22 cellular contexts compared by ENCODE assay signal in genomic region chr21:45868488-45868887, GRCh38.
DNase-seq lines count a peak whose midpoint lies in the region; ATAC-seq and TF ChIP-seq lines count a peak whose summit lies in the region.
"Had no signal": no experiment of that assay in that cellular context is flagged by ENCODE, and none has a peak within 500 bp of the region (broad histone marks: within the 10 kb centered on the region; RNA-seq: fewer than 3 reads in every experiment).

No MANE protein-coding gene starts in this region.

- H3K9me1 ChIP-seq in IMR-90 (ENCODE audit: insufficient read depth, low read length), result peaks cover 38% of the 10 kb centered on the region

- no peak for TF ChIP-seq POLR2A in IMR-90 (IDR thresholded peaks at IDR 0.05; ENCODE audit: low read depth, low read length)

- H3K79me1 ChIP-seq in IMR-90 (ENCODE audit: low read depth in 1 of 2, low read length in 2 of 2) (peaks cover 0 to 12% of the 10 kb centered on the region in 2 experiments; a peak in 2 of 4 replicates), mesenchymal stem cell (replicated peaks; ENCODE audit: low read length, poor library complexity, severe bottlenecking) (peaks cover 2% of the 10 kb centered on the region)

- BruUV-seq in IMR-90 (replicated peaks; lab: Mats Ljungman, UMichigan), result no TSS peak

- POLR2A ChIA-PET in activated CD8-positive, alpha-beta T cell treated with anti-CD3 and anti-CD28 coated beads, Interleukin-2, amount 10 ng/mL, durations not matched to agents 7 days and 5 days (lab: Charles Lee), result no interaction called here
- POLR2A ChIA-PET in activated CD8-positive, alpha-beta T cell treated with anti-CD3 and anti-CD28 coated beads for 36 hours (lab: Charles Lee), result interaction anchor here (0.8 to 0.9 kb wide), 2 partner anchors 11 to 55 kb away, joined by 3 read pairs; no protein-coding TSS in a partner anchor
- POLR2A ChIA-PET in IMR-90 (lab: Charles Lee; ENCODE audit: unreplicated experiment), result no interaction called here

- H3K18ac ChIP-seq in IMR-90 (ENCODE audit: low read depth, low read length), result no peak overlapping the region
- peak overlapping the region in 1 of 2 experiments; percentile 46 for H3K18ac ChIP-seq in mesenchymal stem cell (ENCODE audit: low read depth in 1 of 2, low read length in 2 of 2)

- 97% methylated on average over 16 of the region's 22 CpGs; no CpG with 5 or more reads in 1 of the 2 experiments for WGBS in IMR-90 (ENCODE audit: extremely low coverage in 2 of 2, insufficient read length in 1 of 2), 2 experiments
- 93% methylated on average over 22 of the region's 22 CpGs for WGBS in mesenchymal stem cell

- CTCF ChIA-PET in activated CD8-positive, alpha-beta T cell treated with anti-CD3 and anti-CD28 coated beads, Interleukin-2, amount 10 ng/mL, durations not matched to agents 7 days and 5 days (lab: Charles Lee), result no interaction called here
- CTCF ChIA-PET in activated CD8-positive, alpha-beta T cell treated with anti-CD3 and anti-CD28 coated beads for 36 hours (lab: Charles Lee), result interaction anchor here (1.3 to 1.4 kb wide), 2 partner anchors 12 to 54 kb away, joined by 4 to 5 read pairs; no protein-coding TSS in a partner anchor
- CTCF ChIA-PET in IMR-90 (lab: Yijun Ruan, JAX), result no interaction called here

- H3K4me2 ChIP-seq in IMR-90 (ENCODE audit: low read depth, low read length) (no peak overlapping the region), mesenchymal stem cell (ENCODE audit: low read length, poor library complexity, severe bottlenecking) (no peak overlapping the region)

- H3K14ac ChIP-seq in IMR-90 (replicated peaks; ENCODE audit: low read depth, low read length) (no peak overlapping the region), mesenchymal stem cell (ENCODE audit: low read length in 2 of 2) (no peak overlapping the region)

- H4K8ac ChIP-seq in IMR-90 (ENCODE audit: low read depth in 2 of 2, low read length in 2 of 2) (0 out of 4 replicates have a peak overlapping the region, but pooled peaks of 1 of the 2 experiments have one; percentile 34), mesenchymal stem cell (ENCODE audit: low read length) (no peak overlapping the region)

- H2BK120ac ChIP-seq in IMR-90 (ENCODE audit: low read depth, low read length) (peak overlapping the region; percentile 75), mesenchymal stem cell (ENCODE audit: low read depth, low read length) (no peak overlapping the region)

- H3K23ac ChIP-seq in IMR-90 (ENCODE audit: low read depth, low read length) (no peak overlapping the region), mesenchymal stem cell (ENCODE audit: low read length in 2 of 2) (no peak overlapping the region)

- no peak overlapping the region; the same call in 1 of the 2 replicates for H3K27ac ChIP-seq in IMR-90 (ENCODE audit: insufficient read depth, low read length)
- H3K27ac ChIP-seq in mesenchymal stem cell (ENCODE audit: low read length, poor library complexity, severe bottlenecking), result no peak overlapping the region
- H3K27ac ChIP-seq: GM23248, Peyer's patch had no signal

- peaks cover 3% of the 10 kb centered on the region for H3K4me1 Mint-ChIP-seq in activated CD8-positive, alpha-beta T cell treated with anti-CD3 and anti-CD28 coated beads, Interleukin-2, amount 10 ng/mL, durations not matched to agents 7 days and 5 days (ENCODE audit: low read depth)
- H3K4me1 Mint-ChIP-seq in activated CD8-positive, alpha-beta T cell treated with anti-CD3 and anti-CD28 coated beads for 36 hours (ENCODE audit: low read depth), result peaks cover 2% of the 10 kb centered on the region
- H3K4me1 Mint-ChIP-seq in activated CD4-positive, alpha-beta T cell treated with anti-CD3 and anti-CD28 coated beads, Interleukin-2, amount 10 ng/mL, durations not matched to agents 24 days and 14 days, result no peaks in the 10 kb centered on the region
- H3K4me1 Mint-ChIP-seq: CD4-positive, CD25-positive, alpha-beta regulatory T cell had no signal

- no peak overlapping the region for H4K5ac ChIP-seq in IMR-90 (ENCODE audit: low read depth, low read length)

- no peak overlapping the region for H3K9ac ChIP-seq in IMR-90 (ENCODE audit: low read depth, low read length)
- no peak overlapping the region for H3K9ac ChIP-seq in mesenchymal stem cell (ENCODE audit: low read length)
- H3K9ac ChIP-seq: GM23248 had no signal

- peak overlapping the region; percentile 87 for H2AK9ac ChIP-seq in IMR-90 (replicated peaks; ENCODE audit: low read depth, low read length, poor library complexity)

- H3K4me1 ChIP-seq in IMR-90 (ENCODE audit: control insufficient read depth, insufficient read depth, low read length), result peaks cover 27% of the 10 kb centered on the region
- peaks cover 52% of the 10 kb centered on the region for H3K4me1 ChIP-seq in mesenchymal stem cell (ENCODE audit: control insufficient read depth, insufficient read depth, low read depth, low read length)
- H3K4me1 ChIP-seq: Peyer's patch had no signal

- no peaks in the 10 kb centered on the region for H3K9me3 ChIP-seq in IMR-90 (ENCODE audit: control insufficient read depth, insufficient read depth, low read length)
- H3K9me3 ChIP-seq in mesenchymal stem cell (ENCODE audit: control insufficient read depth, low read length), result no peaks in the 10 kb centered on the region
- H3K9me3 ChIP-seq: Peyer's patch had no signal

- no peak for TF ChIP-seq RAD21 in IMR-90 (IDR thresholded peaks at IDR 0.05; ENCODE audit: low read length)

- H3K9me3 Mint-ChIP-seq in activated CD8-positive, alpha-beta T cell treated with anti-CD3 and anti-CD28 coated beads, Interleukin-2, amount 10 ng/mL, durations not matched to agents 7 days and 5 days (ENCODE audit: insufficient read depth), result no peaks in the 10 kb centered on the region
- H3K9me3 Mint-ChIP-seq in activated CD8-positive, alpha-beta T cell treated with anti-CD3 and anti-CD28 coated beads for 36 hours, result no peaks in the 10 kb centered on the region
- H3K9me3 Mint-ChIP-seq in activated CD4-positive, alpha-beta T cell treated with anti-CD3 and anti-CD28 coated beads, Interleukin-2, amount 10 ng/mL, durations not matched to agents 24 days and 14 days, result no peaks in the 10 kb centered on the region

- H2BK5ac ChIP-seq in IMR-90 (ENCODE audit: low read depth, low read length, poor library complexity, severe bottlenecking) (peak overlapping the region; percentile 43), mesenchymal stem cell (ENCODE audit: low read depth, low read length, poor library complexity, severe bottlenecking) (no peak overlapping the region)

- H2AK5ac ChIP-seq in IMR-90 (ENCODE audit: low read depth, low read length), result peak overlapping the region; percentile 80
- no peak overlapping the region for H2AK5ac ChIP-seq in mesenchymal stem cell (ENCODE audit: low read length, severe bottlenecking)

- H3K4me3 ChIP-seq in IMR-90 (ENCODE audit: insufficient read depth, low read depth, low read length) (no peak overlapping the region), mesenchymal stem cell (ENCODE audit: insufficient read depth in 1 of 2, low read depth in 1 of 2, low read length in 2 of 2) (no peak overlapping the region)
- H3K4me3 ChIP-seq: GM23248, K562, Peyer's patch had no signal

- H4K91ac ChIP-seq in IMR-90 (ENCODE audit: insufficient read depth, low read depth, low read length) (peak overlapping the region; percentile 88), mesenchymal stem cell (ENCODE audit: low read length) (peak overlapping the region; percentile 34)

- H3K36me3 Mint-ChIP-seq in activated CD8-positive, alpha-beta T cell treated with anti-CD3 and anti-CD28 coated beads, Interleukin-2, amount 10 ng/mL, durations not matched to agents 7 days and 5 days (ENCODE audit: low read depth), result no peaks in the 10 kb centered on the region
- no peaks in the 10 kb centered on the region for H3K36me3 Mint-ChIP-seq in activated CD8-positive, alpha-beta T cell treated with anti-CD3 and anti-CD28 coated beads for 36 hours (ENCODE audit: low read depth)
- no peaks in the 10 kb centered on the region for H3K36me3 Mint-ChIP-seq in activated CD4-positive, alpha-beta T cell treated with anti-CD3 and anti-CD28 coated beads, Interleukin-2, amount 10 ng/mL, durations not matched to agents 24 days and 14 days (ENCODE audit: low read depth)
- H3K36me3 Mint-ChIP-seq: CD4-positive, CD25-positive, alpha-beta regulatory T cell had no signal

- H2BK15ac ChIP-seq in IMR-90 (ENCODE audit: low read depth, low read length) (0 out of 3 replicates have a peak overlapping the region, but pooled peaks have one; percentile 41), mesenchymal stem cell (ENCODE audit: low read depth, poor library complexity, severe bottlenecking) (no peak overlapping the region)

- H3K27me3 Mint-ChIP-seq in activated CD8-positive, alpha-beta T cell treated with anti-CD3 and anti-CD28 coated beads, Interleukin-2, amount 10 ng/mL, durations not matched to agents 7 days and 5 days (ENCODE audit: low read depth), result peaks cover 3% of the 10 kb centered on the region
- H3K27me3 Mint-ChIP-seq in activated CD8-positive, alpha-beta T cell treated with anti-CD3 and anti-CD28 coated beads for 36 hours, result no peaks in the 10 kb centered on the region
- H3K27me3 Mint-ChIP-seq in activated CD4-positive, alpha-beta T cell treated with anti-CD3 and anti-CD28 coated beads, Interleukin-2, amount 10 ng/mL, durations not matched to agents 24 days and 14 days, result no peaks in the 10 kb centered on the region
- H3K27me3 Mint-ChIP-seq: CD4-positive, CD25-positive, alpha-beta regulatory T cell had no signal

- peak; percentile 19 for ATAC-seq in activated CD8-positive, alpha-beta T cell treated with anti-CD3 and anti-CD28 coated beads, Interleukin-2, amount 10 ng/mL, durations not matched to agents 7 days and 5 days
- no peak for ATAC-seq in activated CD8-positive, alpha-beta T cell treated with anti-CD3 and anti-CD28 coated beads for 36 hours
- ATAC-seq in IMR-90 (ENCODE audit: low read depth) (no peak), GM18867 (IDR thresholded peaks at IDR 0.05; ENCODE audit: unreplicated experiment) (no peak)
- ATAC-seq: K562 had no signal

- DNase-seq in activated CD8-positive, alpha-beta T cell treated with anti-CD3 and anti-CD28 coated beads, Interleukin-2, amount 10 ng/mL, durations not matched to agents 7 days and 5 days, result no peak
- DNase-seq in activated CD8-positive, alpha-beta T cell treated with anti-CD3 and anti-CD28 coated beads for 36 hours, result no peak
- DNase-seq in IMR-90 (no peak), mesenchymal stem cell (no peak), NCI-H524 treated with DMSO at 0.1 percent for 48 hours (lab: John Stamatoyannopoulos, UW) (no peak)
- DNase-seq in stimulated activated CD8-positive, alpha-beta memory T cell treated with anti-CD3 and anti-CD28 coated beads, Interleukin-4, amount 100 ng/mL, for 48 hours, result peak; percentile 6
- DNase-seq in activated CD4-positive, alpha-beta T cell treated with anti-CD3 and anti-CD28 coated beads, Interleukin-2, amount 10 ng/mL, durations not matched to agents 24 days and 14 days, result no peak
- DNase-seq: 8988T; CD4-positive, CD25-positive, alpha-beta regulatory T cell; COR-L47; DMS 273 treated with DMSO at 0.1 percent for 48 hours; GM23248; HCEC 1CT; NCI-H1105 treated with DMSO at 0.1 percent for 48 hours; NCI-H1694; NCI-H2081 treated with DMSO at 0.1 percent for 48 hours; NCI-H446 treated with DMSO at 0.1 percent for 48 hours; NK-92 treated with Interleukin-12 subunit alpha and Interleukin-12 subunit beta, amount 100 ng/mL, for 24 hours; Right ventricle myocardium superior had no signal

- H2AFZ ChIP-seq in IMR-90 (replicated peaks; ENCODE audit: low read length, poor library complexity) (no peak overlapping the region), mesenchymal stem cell (ENCODE audit: low read depth, low read length) (no peak overlapping the region)
- H2AFZ ChIP-seq: GM23248 had no signal

- H3K56ac ChIP-seq in IMR-90 (ENCODE audit: extremely low read depth, insufficient read depth, low read length), result no peak overlapping the region

- intact Hi-C loops in activated CD8-positive, alpha-beta T cell treated with anti-CD3 and anti-CD28 coated beads for 36 hours (cut with micrococcal nuclease), result no loop called here
- intact Hi-C loops in IMR-90 (cut with micrococcal nuclease), result no loop called here
- intact Hi-C loops in activated CD4-positive, alpha-beta T cell treated with anti-CD3 and anti-CD28 coated beads, Interleukin-2, amount 10 ng/mL, durations not matched to agents 24 days and 14 days (cut with micrococcal nuclease), result no loop called here

- peak overlapping the region; percentile 87 for H2BK20ac ChIP-seq in IMR-90 (ENCODE audit: low read depth, low read length)

- H3K4ac ChIP-seq in IMR-90 (ENCODE audit: low read depth, low read length) (peak overlapping the region; percentile 66), mesenchymal stem cell (ENCODE audit: low read depth in 1 of 2, low read length in 2 of 2) (no peak overlapping the region)

- no peak for TF ChIP-seq CTCF in activated CD8-positive, alpha-beta T cell treated with anti-CD3 and anti-CD28 coated beads for 36 hours (IDR thresholded peaks at IDR 0.05)
- TF ChIP-seq CTCF in IMR-90 (conservative IDR thresholded peaks at IDR 0.05; ENCODE audit: low read depth, low read length), result no peak

- dilution Hi-C loops in IMR-90 (cut with HindIII; ENCODE audit: low sequenced_read_pairs, unreplicated experiment), result no loop called here

- no peaks in the 10 kb centered on the region for H3K27me3 ChIP-seq in IMR-90 (ENCODE audit: control insufficient read depth, insufficient read depth, low read length)
- no peaks in the 10 kb centered on the region for H3K27me3 ChIP-seq in mesenchymal stem cell (ENCODE audit: control insufficient read depth in 1 of 2, insufficient read depth in 1 of 2, low read length in 2 of 2)
- H3K27me3 ChIP-seq: Peyer's patch had no signal

- H3K4me3 Mint-ChIP-seq in activated CD8-positive, alpha-beta T cell treated with anti-CD3 and anti-CD28 coated beads, Interleukin-2, amount 10 ng/mL, durations not matched to agents 7 days and 5 days, result no peak overlapping the region
- no peak overlapping the region for H3K4me3 Mint-ChIP-seq in activated CD8-positive, alpha-beta T cell treated with anti-CD3 and anti-CD28 coated beads for 36 hours
- H3K4me3 Mint-ChIP-seq in activated CD4-positive, alpha-beta T cell treated with anti-CD3 and anti-CD28 coated beads, Interleukin-2, amount 10 ng/mL, durations not matched to agents 24 days and 14 days, result no peak overlapping the region
- H3K4me3 Mint-ChIP-seq: CD4-positive, CD25-positive, alpha-beta regulatory T cell had no signal

- H3K36me3 ChIP-seq in IMR-90 (ENCODE audit: control insufficient read depth, insufficient read depth, low read length), result no peaks in the 10 kb centered on the region
- peaks cover 5 to 9% of the 10 kb centered on the region in 2 experiments for H3K36me3 ChIP-seq in mesenchymal stem cell (ENCODE audit: control insufficient read depth in 1 of 2, insufficient read depth in 2 of 2, low read depth in 1 of 2, low read length in 2 of 2)
- H3K36me3 ChIP-seq: Peyer's patch had no signal

- no peaks in the 10 kb centered on the region for H4K20me1 ChIP-seq in IMR-90 (ENCODE audit: insufficient read depth, low read length)

- H3K27ac Mint-ChIP-seq in activated CD8-positive, alpha-beta T cell treated with anti-CD3 and anti-CD28 coated beads, Interleukin-2, amount 10 ng/mL, durations not matched to agents 7 days and 5 days, result no peak overlapping the region
- H3K27ac Mint-ChIP-seq in activated CD8-positive, alpha-beta T cell treated with anti-CD3 and anti-CD28 coated beads for 36 hours, result no peak overlapping the region
- H3K27ac Mint-ChIP-seq in activated CD4-positive, alpha-beta T cell treated with anti-CD3 and anti-CD28 coated beads, Interleukin-2, amount 10 ng/mL, durations not matched to agents 24 days and 14 days, result no peak overlapping the region
- H3K27ac Mint-ChIP-seq: CD4-positive, CD25-positive, alpha-beta regulatory T cell had no signal

- in situ Hi-C loops in IMR-90 (cut with MboI; ENCODE audit: low sequenced_read_pairs), result no loop called here

- H2BK12ac ChIP-seq in mesenchymal stem cell (ENCODE audit: low read length in 2 of 2), result peak overlapping the region in 1 of 2 experiments; percentile 39
